1 cellular context compared by ENCODE assay signal in genomic region chr1:37807555-37808368, GRCh38.
TF ChIP-seq lines count a peak whose summit lies in the region.

C1orf122 (plus strand) TSS chr1:37807790; CDS start chr1:37808405, 615 bp downstream.
A gene with protein sequence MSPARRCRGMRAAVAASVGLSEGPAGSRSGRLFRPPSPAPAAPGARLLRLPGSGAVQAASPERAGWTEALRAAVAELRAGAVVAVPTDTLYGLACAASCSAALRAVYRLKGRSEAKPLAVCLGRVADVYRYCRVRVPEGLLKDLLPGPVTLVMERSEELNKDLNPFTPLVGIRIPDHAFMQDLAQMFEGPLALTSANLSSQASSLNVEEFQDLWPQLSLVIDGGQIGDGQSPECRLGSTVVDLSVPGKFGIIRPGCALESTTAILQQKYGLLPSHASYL (minus strand): TSS chr1:37808208. CDS start chr1:37808180, 28 bp downstream.

TF ChIP-seq in K562, 482 proteins besides CTCF, POLR2A, EP300 and RAD21 (continued from another document):
- TF ChIP-seq BCLAF1 (IDR thresholded peaks at IDR 0.05; ENCODE audit: borderline replicate concordance in 1 of 2, control insufficient read depth in 1 of 2, low read depth in 2 of 2, low read length in 1 of 2) (no peak), SIN3A (IDR thresholded peaks at IDR 0.05; ENCODE audit: borderline replicate concordance in 2 of 2, control insufficient read depth in 1 of 2, low read depth in 2 of 2, low read length in 2 of 2) (peak; percentile 52 to 84; a peak in 2 of 4 replicates), STAT5B (CRISPR knock-in tag; IDR thresholded peaks at IDR 0.05) (no peak), CBX1 (IDR thresholded peaks at IDR 0.05; ENCODE audit: low read depth) (peak; percentile 24; the same call in 1 of the 2 replicates), BMI1 (IDR thresholded peaks at IDR 0.05; ENCODE audit: low read length) (no peak), SP2 (IDR thresholded peaks at IDR 0.05; ENCODE audit: extremely low read depth, low read depth, low read length, poor library complexity, severe bottlenecking) (no peak), BRD9 (IDR thresholded peaks at IDR 0.05; ENCODE audit: low read depth, partially characterized antibody) (no peak), JUNB (CRISPR knock-in tag; conservative IDR thresholded peaks at IDR 0.05) (no peak), TFAP4 (CRISPR knock-in tag; IDR thresholded peaks at IDR 0.05; ENCODE audit: borderline replicate concordance) (peak; percentile 13; the same call in 1 of the 2 replicates), ZNF740 (CRISPR knock-in tag; IDR thresholded peaks at IDR 0.05) (no peak), ZNF740 (tag; IDR thresholded peaks at IDR 0.05) (no peak), ILK (tag; IDR thresholded peaks at IDR 0.05; ENCODE audit: borderline replicate concordance, low read depth) (no peak), KDM4B (IDR thresholded peaks at IDR 0.05; ENCODE audit: borderline replicate concordance in 2 of 2, low read depth in 1 of 2) (peak in 1 of 2 experiments; percentile 87; a peak in 1 of 4 replicates), ELF4 (CRISPR knock-in tag; IDR thresholded peaks at IDR 0.05) (0 out of 2 replicates have a peak, but pooled peaks have one; percentile 43), ZNF695 (CRISPR knock-in tag; IDR thresholded peaks at IDR 0.05) (no peak), NONO (IDR thresholded peaks at IDR 0.05; ENCODE audit: low read depth in 2 of 2, low read length in 1 of 2) (peak in 1 of 2 experiments; percentile 80; a peak in 3 of 4 replicates), PRDM10 (IDR thresholded peaks at IDR 0.05; ENCODE audit: partially characterized antibody) (no peak), GTF2E2 (tag; IDR thresholded peaks at IDR 0.05) (no peak), EZH2 (IDR thresholded peaks at IDR 0.05; ENCODE audit: borderline replicate concordance, low read depth, low read length) (no peak), PHF20 (IDR thresholded peaks at IDR 0.05; ENCODE audit: partially characterized antibody) (peak; percentile 68), SMC3 (conservative IDR thresholded peaks at IDR 0.05; ENCODE audit: insufficient read depth, low read depth, low read length) (no peak), HNRNPL (IDR thresholded peaks at IDR 0.05; ENCODE audit: low read depth, low read length) (no peak; the same call in 1 of the 2 replicates), ESRRB (CRISPR knock-in tag; IDR thresholded peaks at IDR 0.05; ENCODE audit: borderline replicate concordance) (no peak), PTRF (tag; IDR thresholded peaks at IDR 0.05) (no peak), CHD1 (IDR thresholded peaks at IDR 0.05; ENCODE audit: low read length) (no peak)
- TF ChIP-seq, protein P1, sequence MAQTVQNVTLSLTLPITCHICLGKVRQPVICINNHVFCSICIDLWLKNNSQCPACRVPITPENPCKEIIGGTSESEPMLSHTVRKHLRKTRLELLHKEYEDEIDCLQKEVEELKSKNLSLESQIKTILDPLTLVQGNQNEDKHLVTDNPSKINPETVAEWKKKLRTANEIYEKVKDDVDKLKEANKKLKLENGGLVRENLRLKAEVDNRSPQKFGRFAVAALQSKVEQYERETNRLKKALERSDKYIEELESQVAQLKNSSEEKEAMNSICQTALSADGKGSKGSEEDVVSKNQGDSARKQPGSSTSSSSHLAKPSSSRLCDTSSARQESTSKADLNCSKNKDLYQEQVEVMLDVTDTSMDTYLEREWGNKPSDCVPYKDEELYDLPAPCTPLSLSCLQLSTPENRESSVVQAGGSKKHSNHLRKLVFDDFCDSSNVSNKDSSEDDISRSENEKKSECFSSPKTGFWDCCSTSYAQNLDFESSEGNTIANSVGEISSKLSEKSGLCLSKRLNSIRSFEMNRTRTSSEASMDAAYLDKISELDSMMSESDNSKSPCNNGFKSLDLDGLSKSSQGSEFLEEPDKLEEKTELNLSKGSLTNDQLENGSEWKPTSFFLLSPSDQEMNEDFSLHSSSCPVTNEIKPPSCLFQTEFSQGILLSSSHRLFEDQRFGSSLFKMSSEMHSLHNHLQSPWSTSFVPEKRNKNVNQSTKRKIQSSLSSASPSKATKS (CRISPR knock-in tag; IDR thresholded peaks at IDR 0.05), result no peak
- TF ChIP-seq, protein P2, sequence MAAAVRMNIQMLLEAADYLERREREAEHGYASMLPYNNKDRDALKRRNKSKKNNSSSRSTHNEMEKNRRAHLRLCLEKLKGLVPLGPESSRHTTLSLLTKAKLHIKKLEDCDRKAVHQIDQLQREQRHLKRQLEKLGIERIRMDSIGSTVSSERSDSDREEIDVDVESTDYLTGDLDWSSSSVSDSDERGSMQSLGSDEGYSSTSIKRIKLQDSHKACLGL (CRISPR knock-in tag; IDR thresholded peaks at IDR 0.05; ENCODE audit: borderline replicate concordance, poor library complexity, severe bottlenecking), result no peak
- TF ChIP-seq, protein P3, sequence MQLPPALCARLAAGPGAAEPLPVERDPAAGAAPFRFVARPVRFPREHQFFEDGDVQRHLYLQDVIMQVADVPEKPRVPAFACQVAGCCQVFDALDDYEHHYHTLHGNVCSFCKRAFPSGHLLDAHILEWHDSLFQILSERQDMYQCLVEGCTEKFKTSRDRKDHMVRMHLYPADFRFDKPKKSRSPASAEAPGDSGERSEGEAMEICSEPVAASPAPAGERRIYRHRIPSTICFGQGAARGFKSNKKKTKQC (CRISPR knock-in tag; IDR thresholded peaks at IDR 0.05), result no peak
- TF ChIP-seq, protein P4, sequence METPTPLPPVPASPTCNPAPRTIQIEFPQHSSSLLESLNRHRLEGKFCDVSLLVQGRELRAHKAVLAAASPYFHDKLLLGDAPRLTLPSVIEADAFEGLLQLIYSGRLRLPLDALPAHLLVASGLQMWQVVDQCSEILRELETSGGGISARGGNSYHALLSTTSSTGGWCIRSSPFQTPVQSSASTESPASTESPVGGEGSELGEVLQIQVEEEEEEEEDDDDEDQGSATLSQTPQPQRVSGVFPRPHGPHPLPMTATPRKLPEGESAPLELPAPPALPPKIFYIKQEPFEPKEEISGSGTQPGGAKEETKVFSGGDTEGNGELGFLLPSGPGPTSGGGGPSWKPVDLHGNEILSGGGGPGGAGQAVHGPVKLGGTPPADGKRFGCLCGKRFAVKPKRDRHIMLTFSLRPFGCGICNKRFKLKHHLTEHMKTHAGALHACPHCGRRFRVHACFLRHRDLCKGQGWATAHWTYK (CRISPR knock-in tag; IDR thresholded peaks at IDR 0.05), result no peak
